Comparison of ENCODE assay signal across 10 cellular contexts in genomic region chr1:24294228-24294672, GRCh38. TPM values are rescaled to one million over a fixed set of nuclear protein-coding genes. Genes with fewer than 3 reads are reported as not detected.
DNase-seq lines count a peak whose midpoint lies in the region; ATAC-seq, FAIRE-seq and TF ChIP-seq lines count a peak whose summit lies in the region.
"Had no signal": no experiment of that assay in that cellular context is flagged by ENCODE, and none has a peak within 500 bp of the region (broad histone marks: within the 10 kb centered on the region; RNA-seq: fewer than 3 reads in every experiment).

No MANE protein-coding gene starts in this region.

- H3K27ac ChIP-seq in GM23248 (peak overlapping the region; percentile 95), RWPE1 (peak overlapping the region; percentile 97), gastrocnemius medialis (peak overlapping the region; percentile 55 to 81 (median 72))

- in situ Hi-C loops in GM23248 (cut with MboI) (no loop called here), gastrocnemius medialis (cut with MboI; ENCODE audit: low sequenced_read_pairs in 4 of 4) (no loop called here)

- no peaks in the 10 kb centered on the region for H3K9me2 ChIP-seq in GM23248 (ENCODE audit: insufficient read depth)

- H3K4me2 ChIP-seq in GM23248 (ENCODE audit: unreplicated experiment), result peak overlapping the region; percentile 69

- peaks cover 31% of the 10 kb centered on the region for H3K4me1 ChIP-seq in GM23248 (ENCODE audit: insufficient read depth)
- H3K4me1 ChIP-seq in gastrocnemius medialis, result peaks cover 0 to 5% of the 10 kb centered on the region in 2 donors

- DNase-seq in GM23248 (peak; percentile 98), RWPE1 (ENCODE audit: low spot score) (peak; percentile 84), fibroblast of the aortic adventitia (ENCODE audit: low read depth) (peak; percentile 97), gastrocnemius medialis (peak; percentile 37 to 73), T-helper 1 cell (no peak), GM19239 (ENCODE audit: insufficient read length, low spot score) (no peak), DMS 273 (lab: John Stamatoyannopoulos, UW; ENCODE audit: unreplicated experiment) (no peak)
- DNase-seq: NCI-H510A treated with DMSO at 0.1 percent for 48 hours had no signal

- no peaks in the 10 kb centered on the region for H4K20me1 ChIP-seq in GM23248 (ENCODE audit: insufficient read depth)

- FAIRE-seq in GM19239 (lab: Jason Lieb, UNC), result no peak

- H3K79me2 ChIP-seq in GM23248 (ENCODE audit: insufficient read depth), result no peaks in the 10 kb centered on the region

- POLR2A ChIA-PET in RWPE1 (lab: Yijun Ruan, JAX; ENCODE audit: low non-redundant PET), result no interaction called here

- no peaks in the 10 kb centered on the region for H3K36me3 ChIP-seq in GM23248 (ENCODE audit: low read depth)
- no peaks in the 10 kb centered on the region for H3K36me3 ChIP-seq in gastrocnemius medialis

- H3K9me3 ChIP-seq in GM23248 (ENCODE audit: low read depth) (no peaks in the 10 kb centered on the region), gastrocnemius medialis (no peaks in the 10 kb centered on the region)

- TF ChIP-seq CTCF in RWPE1 (conservative IDR thresholded peaks at IDR 0.05; ENCODE audit: low read depth) (no peak), fibroblast of the aortic adventitia (IDR thresholded peaks at IDR 0.05; ENCODE audit: insufficient read depth, low read length) (no peak), gastrocnemius medialis (IDR thresholded peaks at IDR 0.05 in 4 of 5, conservative IDR thresholded peaks at IDR 0.05 in 1 of 5) (no peak)

- intact Hi-C loops in gastrocnemius medialis (cut with DNase I; ENCODE audit: low total_unique reads), result no loop called here

- no peaks in the 10 kb centered on the region for H3K27me3 ChIP-seq in GM23248 (replicated peaks; ENCODE audit: insufficient read depth)
- H3K27me3 ChIP-seq in gastrocnemius medialis, result no peaks in the 10 kb centered on the region

- TF ChIP-seq POLR2A in gastrocnemius medialis (IDR thresholded peaks at IDR 0.05), result no peak

- CTCF ChIA-PET in RWPE1 (lab: Yijun Ruan, JAX), result interaction anchor here (0.6 to 1.5 kb wide), 4 partner anchors 20 to 97 kb away, joined by 3 to 5 read pairs (median 4); no protein-coding TSS in a partner anchor

- H3F3A ChIP-seq in GM23248 (ENCODE audit: insufficient read depth), result peaks cover 34% of the 10 kb centered on the region

- 34 to 37% methylated on average over 9 of the region's 9 CpGs for WGBS in GM23248 (ENCODE audit: low coverage in 1 of 2, low lambda C conversion rate in 2 of 2, missing lambda C conversion rate in 2 of 2), 2 experiments

- H3K9ac ChIP-seq in GM23248, result peak overlapping the region; percentile 71

- peak; percentile 81 to 87 for ATAC-seq in gastrocnemius medialis
- ATAC-seq in GM18909 (IDR thresholded peaks at IDR 0.05; ENCODE audit: poor library complexity, unreplicated experiment), result no peak

- peak overlapping the region; percentile 56 for H2AFZ ChIP-seq in GM23248

- peak overlapping the region; percentile 54 for H3K4me3 ChIP-seq in GM23248
- no peak overlapping the region for H3K4me3 ChIP-seq in fibroblast of the aortic adventitia (ENCODE audit: low read depth, low read length)
- no peak overlapping the region for H3K4me3 ChIP-seq in gastrocnemius medialis

RNA-seq across cellular contexts. Expression of gene GRHL3, which starts 24.9 kb away (rescaled TPM):
- total RNA-seq in GM23248 (2014; rRNA removed; shearing (Covaris generic)), result not detected in 2 replicates
- not detected in 2 replicates for polyA plus RNA-seq in GM23248 (2016; fragmentation: Nextera tagmentation; extraction: Ambion mirVana)
- total RNA-seq in fibroblast of the aortic adventitia (ENCODE audit: low replicate concordance), result not detected in 2 replicates
- total RNA-seq in gastrocnemius medialis, result not detected
- total RNA-seq: activated CD8-positive, alpha-beta memory T cell treated with anti-CD3 and anti-CD28 coated beads for 36 hours had no signal

Comparison
In these comparisons a context has a peak if more than half of its experiments do, and no peak if none do; other contexts are left out.
1. DNase-seq: peak in GM23248 (single experiment), RWPE1 (single experiment), fibroblast of the aortic adventitia (single experiment) and gastrocnemius medialis (2 of 2); none in T-helper 1 cell (0 of 5), GM19239 (single experiment) and DMS 273 (single experiment).
2. Peak in every context shown above with its lines, with median percentiles within 50 percentile points of each other: H3K27ac ChIP-seq.